In the genomic region with DNA sequence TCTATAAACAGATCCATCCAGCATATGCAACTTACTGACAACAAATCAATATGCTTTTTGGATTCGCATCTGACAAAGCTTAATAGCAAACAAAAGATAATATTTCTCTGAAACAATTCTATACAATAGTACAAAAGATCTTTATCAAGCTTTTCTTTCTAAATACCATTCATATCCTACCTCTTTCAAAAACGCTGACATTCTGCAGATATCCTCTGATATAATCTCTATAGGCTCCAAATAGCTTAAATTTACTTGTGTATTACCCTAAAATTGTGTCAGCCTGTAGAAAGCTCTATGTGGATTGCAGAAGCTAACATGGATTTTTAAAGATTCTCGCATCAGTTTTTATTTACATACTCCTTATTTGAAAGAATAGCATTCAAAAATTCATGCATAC, we compare ENCODE assay signal across 30 cellular contexts.
"Had no signal": no experiment of that assay in that cellular context is flagged by ENCODE, and none has a peak within 500 bp of the region (broad histone marks: within the 10 kb centered on the region; RNA-seq: fewer than 3 reads in every experiment).

No MANE protein-coding gene starts in this region.

- H3K27me3 ChIP-seq: adrenal gland, ascending aorta, body of pancreas, brain microvascular endothelial cell, breast epithelium, cardiac muscle cell had no signal

- H3K27ac ChIP-seq: adrenal gland, ascending aorta, body of pancreas, brain microvascular endothelial cell, breast epithelium, cardiac muscle cell had no signal

- H3K36me3 ChIP-seq: adrenal gland, ascending aorta, brain microvascular endothelial cell, breast epithelium, cardiac muscle cell had no signal

- ATAC-seq: activated naive CD4-positive, alpha-beta T cell treated with anti-CD3 and anti-CD28 coated beads, Interleukin-2, amount 50 U/mL, for 72 hours; activated naive CD8-positive, alpha-beta T cell treated with anti-CD3 and anti-CD28 coated beads, Interleukin-2, amount 50 U/mL, for 24 hours; activated T-cell treated with anti-CD3 and anti-CD28 coated beads, Interleukin-2, amount 50 U/mL, for 4 hours; activated T-cell treated with anti-CD3 and anti-CD28 coated beads, Interleukin-2, amount 50 U/mL, for 72 hours; activated T-helper 17 cell treated with anti-CD3 and anti-CD28 coated beads, Interleukin-2, amount 50 U/mL, for 72 hours; body of pancreas had no signal

- H3K4me3 ChIP-seq: adrenal gland, ascending aorta, body of pancreas, breast epithelium, cardiac muscle cell had no signal

- H3K9me3 ChIP-seq: adrenal gland, ascending aorta, body of pancreas, breast epithelium had no signal

- H3K4me1 ChIP-seq: adrenal gland, ascending aorta, body of pancreas, breast epithelium had no signal

- DNase-seq: activated effector memory CD4-positive, alpha-beta T cell treated with anti-CD3 and anti-CD28 coated beads, Interleukin-2, amount 50 U/mL, for 16 hours; activated effector memory CD4-positive, alpha-beta T cell treated with Interleukin-2 at 50 U/mL for 16 hours; activated gamma-delta T cell; activated gamma-delta T cell treated with Interleukin-2 at 50 U/mL for 16 hours; activated naive CD4-positive, alpha-beta T cell; activated naive CD4-positive, alpha-beta T cell treated with anti-CD3 and anti-CD28 coated beads for 36 hours; activated naive CD4-positive, alpha-beta T cell treated with anti-CD3 and anti-CD28 coated beads, Interleukin-2, amount 10 ng/mL, durations not matched to agents 7 days and 5 days; activated naive CD4-positive, alpha-beta T cell treated with anti-CD3 and anti-CD28 coated beads, Interleukin-2, amount 50 U/mL, for 16 hours; activated naive CD4-positive, alpha-beta T cell treated with Interleukin-2 at 50 U/mL for 16 hours; activated naive CD8-positive, alpha-beta T cell treated with anti-CD3 and anti-CD28 coated beads for 36 hours; activated naive CD8-positive, alpha-beta T cell treated with anti-CD3 and anti-CD28 coated beads, Interleukin-2, amount 10 ng/mL, durations not matched to agents 7 days and 5 days; activated naive CD8-positive, alpha-beta T cell treated with anti-CD3 and anti-CD28 coated beads, Interleukin-2, amount 50 U/mL, for 24 hours; activated T-cell treated with anti-CD3 and anti-CD28 coated beads, Interleukin-2, amount 50 U/mL, for 4 hours; activated T-cell treated with anti-CD3 and anti-CD28 coated beads, Interleukin-2, amount 50 U/mL, for 48 hours; activated T-cell treated with anti-CD3 and anti-CD28 coated beads, Interleukin-2, amount 50 U/mL, for 72 hours; adrenal gland; amniotic stem cell; amygdala; anterior cingulate cortex; aorta; body of pancreas; brain microvascular endothelial cell; caudate nucleus; central memory CD4-positive, alpha-beta T cell; cerebellar nuclear complex had no signal
